8 cellular contexts compared by ENCODE assay signal in genomic region chr15:99566157-99566900, GRCh38. TPM values are rescaled to one million over a fixed set of nuclear protein-coding genes. Genes with fewer than 3 reads are reported as not detected.
DNase-seq lines count a peak whose midpoint lies in the region; ATAC-seq and TF ChIP-seq lines count a peak whose summit lies in the region.

No MANE protein-coding gene starts in this region.

- peaks cover 16% of the 10 kb centered on the region for H4K20me1 ChIP-seq in KMS-11 (ENCODE audit: insufficient read depth)

- peaks cover 41% of the 10 kb centered on the region for H3K79me2 ChIP-seq in KMS-11 (ENCODE audit: insufficient read depth, low read depth)

- H3K27ac ChIP-seq in KMS-11 = peak overlapping the region; percentile 77

- peak overlapping the region; percentile 63 for H3K4me2 ChIP-seq in KMS-11

- H3K27me3 Mint-ChIP-seq in neural crest cell (ENCODE audit: low read depth) = peaks cover 16% of the 10 kb centered on the region

- H2AFZ ChIP-seq in KMS-11 (ENCODE audit: low read depth) = peak overlapping the region; percentile 97

- ATAC-seq in HG02938 (IDR thresholded peaks at IDR 0.05; ENCODE audit: unreplicated experiment) = no peak
- no peak for ATAC-seq in GM19452 (IDR thresholded peaks at IDR 0.05; ENCODE audit: unreplicated experiment)

- H3K27ac Mint-ChIP-seq in neural crest cell (ENCODE audit: unreplicated experiment) = peak overlapping the region; percentile 88

- no peak for TF ChIP-seq CTCF in KMS-11 (conservative IDR thresholded peaks at IDR 0.05; ENCODE audit: low read depth, low read length)
- no peak for TF ChIP-seq CTCF in foreskin fibroblast (IDR thresholded peaks at IDR 0.05; ENCODE audit: low read depth, low read length)
- TF ChIP-seq CTCF in neural crest cell (conservative IDR thresholded peaks at IDR 0.05) = no peak

- peak overlapping the region; percentile 89; the same call in 1 of the 2 replicates for H3K9ac ChIP-seq in KMS-11

- no peaks in the 10 kb centered on the region for H3K36me3 ChIP-seq in KMS-11 (ENCODE audit: insufficient read depth)

- no peaks in the 10 kb centered on the region for H3K36me3 Mint-ChIP-seq in neural crest cell (ENCODE audit: low read depth)

- peaks cover 37% of the 10 kb centered on the region for H3K4me1 Mint-ChIP-seq in neural crest cell

- H3K4me3 ChIP-seq in KMS-11 (IDR thresholded peaks at IDR 0.05; ENCODE audit: insufficient read depth, low read depth, low read length) = no peak overlapping the region
- H3K4me3 ChIP-seq in foreskin fibroblast (ENCODE audit: low read depth in 1 of 2, low read length in 2 of 2) = peak overlapping the region; percentile 98

- peak; percentile 21 for DNase-seq in ELF-1 (ENCODE audit: low read depth, low spot score)
- DNase-seq in activated CD8-positive, alpha-beta memory T cell treated with anti-CD3 and anti-CD28 coated beads, Interleukin-2, amount 50 U/mL, for 48 hours = peak; percentile 66
- peak in 1 of 2 donors; percentile 40 for DNase-seq in foreskin fibroblast
- peak; percentile 16 for DNase-seq in neural crest cell (ENCODE audit: low read depth, low spot score)
- no peak for DNase-seq in NCI-H2107 treated with DMSO at 0.1 percent for 48 hours (lab: John Stamatoyannopoulos, UW; ENCODE audit: unreplicated experiment)

- peak overlapping the region; percentile 98 for H3K4me3 Mint-ChIP-seq in neural crest cell

- no peaks in the 10 kb centered on the region for H3K9me3 Mint-ChIP-seq in neural crest cell

- H3K4me1 ChIP-seq in KMS-11 (ENCODE audit: low read depth, poor library complexity, severe bottlenecking) = peaks cover 35% of the 10 kb centered on the region

- no peaks in the 10 kb centered on the region for H3K27me3 ChIP-seq in KMS-11 (ENCODE audit: insufficient read depth, low read depth)

RNA-seq across cellular contexts. Expression of gene MEF2A, which starts 0.5 kb away (rescaled TPM):
- 21.5 and 25.2 TPM in 2 replicates for total RNA-seq in neural crest cell
